Comparison of ENCODE assay signal across 1 cellular context in genomic region chr17:40098846-40099626, GRCh38.
A peak's percentile ranks its signal among the peaks of the same experiment; 100 is the strongest.
TF ChIP-seq lines count a peak whose summit lies in the region.

No MANE protein-coding gene starts in this region.

TF ChIP-seq in K562, 482 proteins besides CTCF, POLR2A, EP300 and RAD21 (continued from another document and continues in another):
- TF ChIP-seq MLLT1 (IDR thresholded peaks at IDR 0.05) (peak; percentile 50 to 83; a peak in 2 of 4 replicates), USF1 (CRISPR knock-in tag; IDR thresholded peaks at IDR 0.05) (peak; percentile 87), GATAD2A (IDR thresholded peaks at IDR 0.05) (peak; percentile 91), RFX1 (IDR thresholded peaks at IDR 0.05) (peak; percentile 98), FOXJ2 (tag; IDR thresholded peaks at IDR 0.05) (peak; percentile 86), SRF (CRISPR knock-in tag; IDR thresholded peaks at IDR 0.05) (peak in 1 of 2 experiments; percentile 69; a peak in 1 of 4 replicates), TAF15 (IDR thresholded peaks at IDR 0.05; ENCODE audit: low read depth, low read length) (no peak), IFI16 (CRISPR knock-in tag; IDR thresholded peaks at IDR 0.05) (no peak), RBM34 (IDR thresholded peaks at IDR 0.05; ENCODE audit: borderline replicate concordance, insufficient read depth, low read length) (no peak), CXXC5 (CRISPR knock-in tag; IDR thresholded peaks at IDR 0.05) (peak; percentile 95), ATF1 (CRISPR knock-in tag; IDR thresholded peaks at IDR 0.05) (no peak), ATF1 (tag; IDR thresholded peaks at IDR 0.05) (peak; percentile 71), CREB3L1 (IDR thresholded peaks at IDR 0.05; ENCODE audit: borderline replicate concordance, low read depth) (peak; percentile 60; the same call in 1 of the 2 replicates), LARP7 (IDR thresholded peaks at IDR 0.05) (peak; percentile 81; the same call in 1 of the 2 replicates), TRIM24 (IDR thresholded peaks at IDR 0.05) (peak; percentile 53 to 60; a peak in 3 of 4 replicates), ZNF318 (IDR thresholded peaks at IDR 0.05; ENCODE audit: borderline replicate concordance in 1 of 2, low read depth in 1 of 2) (0 out of 4 replicates have a peak, but pooled peaks of 1 of the 2 experiments have one; percentile 55), KLF16 (IDR thresholded peaks at IDR 0.05) (peak; percentile 55), LEF1 (IDR thresholded peaks at IDR 0.05) (peak; percentile 93), ZNF75A (CRISPR knock-in tag; IDR thresholded peaks at IDR 0.05) (no peak), NFYB (IDR thresholded peaks at IDR 0.05; ENCODE audit: extremely low read depth, insufficient read length) (peak; percentile 68), ZNF644 (tag; IDR thresholded peaks at IDR 0.05; ENCODE audit: low read depth) (peak; percentile 56; the same call in 1 of the 2 replicates), KLF13 (tag; IDR thresholded peaks at IDR 0.05; ENCODE audit: borderline replicate concordance, low read depth) (peak; percentile 81; the same call in 1 of the 2 replicates), BRD4 (IDR thresholded peaks at IDR 0.05) (peak; percentile 84), ELF1 (tag; IDR thresholded peaks at IDR 0.05) (peak; percentile 93), SMAD4 (CRISPR knock-in tag; conservative IDR thresholded peaks at IDR 0.05) (peak; percentile 21; the same call in 1 of the 2 replicates), ZNF766 (CRISPR knock-in tag; conservative IDR thresholded peaks at IDR 0.05) (peak; percentile 75; the same call in 1 of the 2 replicates), HDGF (IDR thresholded peaks at IDR 0.05) (peak; percentile 97), DPF2 (IDR thresholded peaks at IDR 0.05) (peak; percentile 86), ZBTB40 (IDR thresholded peaks at IDR 0.05) (peak; percentile 66), ZBTB40 (CRISPR knock-in tag; IDR thresholded peaks at IDR 0.05) (no peak), SMARCA4 (IDR thresholded peaks at IDR 0.05) (peak; percentile 81), HMBOX1 (IDR thresholded peaks at IDR 0.05) (0 out of 2 replicates have a peak, but pooled peaks have one; percentile 20), ATF3 (IDR thresholded peaks at IDR 0.05) (peak; percentile 86), ATF3 (CRISPR knock-in tag; conservative IDR thresholded peaks at IDR 0.05) (0 out of 2 replicates have a peak, but pooled peaks have one; percentile 76), PRMT5 (CRISPR knock-in tag; IDR thresholded peaks at IDR 0.05) (no peak)
